Comparison of ENCODE assay signal across 15 cellular contexts in the genomic region with DNA sequence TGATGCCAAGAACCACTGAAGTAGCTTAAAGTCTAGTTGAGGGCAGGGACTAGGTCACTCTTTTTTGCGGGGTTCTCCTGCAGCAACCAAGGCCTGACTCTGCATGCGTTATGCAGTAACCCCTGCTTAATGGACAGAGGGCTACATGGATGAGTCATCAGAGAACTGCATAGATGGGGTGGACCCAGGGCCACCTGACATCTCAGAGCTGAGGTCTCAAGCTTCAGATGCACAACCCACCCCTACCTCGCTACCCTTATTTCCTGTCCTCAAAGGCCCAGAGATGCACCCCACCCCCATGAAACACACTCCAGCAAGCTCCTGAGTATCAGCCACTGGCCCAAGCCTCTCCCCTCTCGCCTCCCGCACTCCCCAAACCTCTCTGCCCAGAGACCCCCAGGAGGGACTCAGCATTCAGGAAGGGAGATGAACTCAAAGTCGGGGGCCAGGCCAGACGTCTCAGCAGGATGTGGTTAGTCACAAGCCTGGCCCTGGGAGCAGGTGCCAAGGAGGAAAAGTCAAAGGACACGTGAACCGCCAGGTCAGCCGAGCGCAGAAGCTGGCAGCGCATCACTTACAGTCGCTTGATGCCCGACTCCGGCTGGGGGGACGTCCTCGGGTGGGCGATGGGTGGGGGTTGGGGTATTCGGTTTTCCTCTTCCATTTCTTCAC. TPM values are rescaled to one million over a fixed set of nuclear protein-coding genes. Genes with fewer than 3 reads are reported as not detected.
A peak's percentile ranks its signal among the peaks of the same experiment; 100 is the strongest.
DNase-seq lines count a peak whose midpoint lies in the region; ATAC-seq, FAIRE-seq and TF ChIP-seq lines count a peak whose summit lies in the region.
"Had no signal": no experiment of that assay in that cellular context is flagged by ENCODE, and none has a peak within 500 bp of the region (broad histone marks: within the 10 kb centered on the region; RNA-seq: fewer than 3 reads in every experiment).

No MANE protein-coding gene starts in this region.

- intact Hi-C loops in right cardiac atrium (cut with DNase I) (no loop called here), Right ventricle myocardium inferior (cut with DNase I) (no loop called here), endothelial cell of umbilical vein (cut with micrococcal nuclease) (no loop called here), tibial artery (cut with DNase I; ENCODE audit: low total_unique reads) (loop anchor here (10.0 kb wide), 1 partner anchor 119 kb away; a partner anchor contains a TSS)

- H3K4me3 ChIP-seq in right cardiac atrium (ENCODE audit: low read length) (no peak overlapping the region), endothelial cell of umbilical vein (replicated peaks in 1 of 3; ENCODE audit: insufficient read depth in 1 of 3, low read depth in 1 of 3, low read length in 3 of 3) (no peak overlapping the region), tibial artery (no peak overlapping the region)
- H3K4me3 ChIP-seq: pancreas had no signal

- no peak for TF ChIP-seq POLR2A in endothelial cell of umbilical vein (IDR thresholded peaks at IDR 0.05; ENCODE audit: low read depth, low read length)

- ATAC-seq in right cardiac atrium (no peak), Right ventricle myocardium inferior (no peak), T-helper 17 cell (peak; percentile 20), GM19023 (IDR thresholded peaks at IDR 0.05; ENCODE audit: unreplicated experiment) (no peak)
- ATAC-seq: pancreas had no signal

- POLR2A ChIA-PET in endothelial cell of umbilical vein (lab: Charles Lee): interaction anchor here (0.6 kb wide), 1 partner anchor 198 kb away, joined by 3 read pairs; no protein-coding TSS in a partner anchor

- FAIRE-seq in endothelial cell of umbilical vein (lab: Jason Lieb, UNC): peak; percentile 44
- FAIRE-seq: keratinocyte, pancreas had no signal

- WGBS in right cardiac atrium: 77% methylated on average over 19 of the region's 19 CpGs

- dilution Hi-C loops in endothelial cell of umbilical vein (cut with MboI; ENCODE audit: extremely low pct_ligation_motif_present, low sequenced_read_pairs): no loop called here

- no peaks in the 10 kb centered on the region for H3K9me3 ChIP-seq in right cardiac atrium (ENCODE audit: control insufficient read depth, low read length)
- H3K9me3 ChIP-seq in T-helper 17 cell (ENCODE audit: control insufficient read depth, low read length, poor library complexity, severe bottlenecking): no peaks in the 10 kb centered on the region
- H3K9me3 ChIP-seq in endothelial cell of umbilical vein (replicated peaks; ENCODE audit: control insufficient read depth, insufficient read depth, low read length): no peaks in the 10 kb centered on the region
- no peaks in the 10 kb centered on the region for H3K9me3 ChIP-seq in tibial artery
- H3K9me3 ChIP-seq: pancreas had no signal

- no peak overlapping the region for H3K9ac ChIP-seq in endothelial cell of umbilical vein (replicated peaks; ENCODE audit: extremely low read depth, insufficient read depth, low read length)

- H3K79me2 ChIP-seq in endothelial cell of umbilical vein (ENCODE audit: control insufficient read depth, insufficient read depth, low read length): no peaks in the 10 kb centered on the region

- no peak overlapping the region for H3K4me2 ChIP-seq in endothelial cell of umbilical vein (ENCODE audit: insufficient read depth, low read length)

- no peak overlapping the region for H3K4me3 Mint-ChIP-seq in T-helper 17 cell

- H3K4me1 ChIP-seq in right cardiac atrium (ENCODE audit: control insufficient read depth, insufficient read depth, low read length): peaks cover 1% of the 10 kb centered on the region
- peaks cover 18% of the 10 kb centered on the region for H3K4me1 ChIP-seq in endothelial cell of umbilical vein (ENCODE audit: control insufficient read depth, extremely low read depth, insufficient read depth, low read length)
- H3K4me1 ChIP-seq in tibial artery: peaks cover 0 to 53% (median 24%) of the 10 kb centered on the region in 4 donors
- H3K4me1 ChIP-seq: pancreas had no signal

- H3K36me3 ChIP-seq in endothelial cell of umbilical vein (ENCODE audit: control insufficient read depth in 2 of 2, extremely low read depth in 1 of 2, insufficient read depth in 2 of 2, low read length in 2 of 2) (peaks cover 0 to 4% of the 10 kb centered on the region in 2 experiments), tibial artery (peaks cover 0 to 36% (median 22%) of the 10 kb centered on the region in 3 donors)
- H3K36me3 ChIP-seq: pancreas, WERI-Rb-1 had no signal

- peak overlapping the region; percentile 19 for H3K27ac ChIP-seq in right cardiac atrium (ENCODE audit: low read length)
- H3K27ac ChIP-seq in endothelial cell of umbilical vein (ENCODE audit: insufficient read depth, low read depth, low read length): no peak overlapping the region
- peak overlapping the region; percentile 50 to 92 for H3K27ac ChIP-seq in tibial artery
- H3K27ac ChIP-seq: pancreas, WERI-Rb-1 had no signal

- no peaks in the 10 kb centered on the region for H4K20me1 ChIP-seq in endothelial cell of umbilical vein (replicated peaks; ENCODE audit: control insufficient read depth, extremely low read depth, insufficient read depth, low read length)

- no peak for DNase-seq in right cardiac atrium
- DNase-seq in Right ventricle myocardium inferior (ENCODE audit: missing footprints): no peak
- DNase-seq in T-helper 17 cell: no peak
- no peak for DNase-seq in endothelial cell of umbilical vein (ENCODE audit: low read depth, low spot score)
- DNase-seq in tibial artery: no peak
- DNase-seq in NCI-H526 treated with DMSO at 0.1 percent for 48 hours (lab: John Stamatoyannopoulos, UW): no peak
- DNase-seq in amygdala (lab: John Stamatoyannopoulos, UW): no peak
- DNase-seq: AML-193, DMS79, midbrain, trophoblast cell, WERI-Rb-1 had no signal

- H3K9me1 ChIP-seq in endothelial cell of umbilical vein (replicated peaks; ENCODE audit: control insufficient read depth, extremely low read depth, insufficient read depth, low read length): no peaks in the 10 kb centered on the region

- H3K27ac Mint-ChIP-seq in T-helper 17 cell: peak overlapping the region; percentile 37

- H3K36me3 Mint-ChIP-seq in T-helper 17 cell (ENCODE audit: low read depth): no peaks in the 10 kb centered on the region

- BruUV-seq in endothelial cell of umbilical vein (replicated peaks; lab: Mats Ljungman, UMichigan): no TSS peak

- no peaks in the 10 kb centered on the region for H3K27me3 Mint-ChIP-seq in T-helper 17 cell

- no peak overlapping the region for H2AFZ ChIP-seq in endothelial cell of umbilical vein (ENCODE audit: low read depth, low read length)

- H3K27me3 ChIP-seq in right cardiac atrium (ENCODE audit: control insufficient read depth, insufficient read depth): no peaks in the 10 kb centered on the region
- no peaks in the 10 kb centered on the region for H3K27me3 ChIP-seq in endothelial cell of umbilical vein (ENCODE audit: control insufficient read depth in 2 of 2, insufficient read depth in 2 of 2, low read length in 2 of 2)
- H3K27me3 ChIP-seq in tibial artery: no peaks in the 10 kb centered on the region
- H3K27me3 ChIP-seq: pancreas had no signal

- CTCF ChIA-PET in endothelial cell of umbilical vein (lab: Charles Lee): interaction anchor here (1.2 kb wide), 1 partner anchor 98 kb away, joined by 4 read pairs; no protein-coding TSS in a partner anchor

- TF ChIP-seq CTCF in endothelial cell of umbilical vein (IDR thresholded peaks at IDR 0.05; ENCODE audit: extremely low read depth in 1 of 2, insufficient read depth in 1 of 2, low read depth in 1 of 2, low read length in 2 of 2) (no peak), tibial artery (IDR thresholded peaks at IDR 0.05) (no peak)

- H3K4me1 Mint-ChIP-seq in T-helper 17 cell: peaks cover 17% of the 10 kb centered on the region

TF ChIP-seq in endothelial cell of umbilical vein, 7 proteins besides CTCF, POLR2A, EP300 and RAD21 (continues in another document):
- no peak for TF ChIP-seq GATA2 (IDR thresholded peaks at IDR 0.05; ENCODE audit: insufficient read depth, insufficient read length, low read depth, low read length)

RNA-seq across cellular contexts. Expression of a gene that starts 25.8 kb away (rescaled TPM):
- total RNA-seq in right cardiac atrium (10 to 100 TPM; 19.2 to 26.6 (median 26.1) TPM), Right ventricle myocardium inferior (23.0 TPM), T-helper 17 cell (10 to 100 TPM; 31.3 to 36.5 TPM), endothelial cell of umbilical vein (27.9 and 30.6 TPM in 2 replicates)
- polyA plus RNA-seq in right cardiac atrium (48.1 TPM), endothelial cell of umbilical vein (14.6 and 15.9 TPM in 2 replicates)
- 20.6 and 23.2 TPM in 2 replicates for polyA plus RNA-seq in endothelial cell of umbilical vein (2011; cell fraction: cytosol; rRNA removed)
- 28.1 and 34.6 TPM in 2 replicates for polyA plus RNA-seq in endothelial cell of umbilical vein (2011; cell fraction: nucleus; rRNA removed)
- 25.1 and 25.7 TPM in 2 replicates for polyA plus RNA-seq in endothelial cell of umbilical vein (2012)
- 13.3 and 16.2 TPM in 2 replicates for polyA minus RNA-seq in endothelial cell of umbilical vein
- 5.9 TPM for polyA minus RNA-seq in endothelial cell of umbilical vein (2011; cell fraction: cytosol; rRNA and poly(A)+ RNA removed)
- polyA minus RNA-seq in endothelial cell of umbilical vein (2011; cell fraction: nucleus; rRNA and poly(A)+ RNA removed): 24.5 and 35.8 TPM in 2 replicates

RNA-seq across cellular contexts. Expression of a gene that starts 47.3 kb away (rescaled TPM):
- total RNA-seq in right cardiac atrium (1 to 10 TPM; 3.4 to 4.0 (median 3.8) TPM), Right ventricle myocardium inferior (2.0 TPM), T-helper 17 cell (10 to 100 TPM in 1 of 2 donors, 1 to 10 TPM in 1; 9.6 to 11.8 TPM), endothelial cell of umbilical vein (4.6 and 7.2 TPM in 2 replicates)
- polyA plus RNA-seq in right cardiac atrium (4.3 TPM), endothelial cell of umbilical vein (3.0 and 3.3 TPM in 2 replicates)
- polyA plus RNA-seq in endothelial cell of umbilical vein (2011; cell fraction: cytosol; rRNA removed): 4.7 and 5.1 TPM in 2 replicates
- 2.3 and 2.6 TPM in 2 replicates for polyA plus RNA-seq in endothelial cell of umbilical vein (2011; cell fraction: nucleus; rRNA removed)
- polyA plus RNA-seq in endothelial cell of umbilical vein (2012): 5.0 and 5.1 TPM in 2 replicates
- polyA minus RNA-seq in endothelial cell of umbilical vein: 1.8 and 2.3 TPM in 2 replicates
- polyA minus RNA-seq in endothelial cell of umbilical vein (2011; cell fraction: cytosol; rRNA and poly(A)+ RNA removed): 1.4 TPM
- polyA minus RNA-seq in endothelial cell of umbilical vein (2011; cell fraction: nucleus; rRNA and poly(A)+ RNA removed): 1.2 and 1.6 TPM in 2 replicates

RNA-seq across cellular contexts. Expression of a gene that starts 49.8 kb away (rescaled TPM):
- 100 to 1,000 TPM; 118 to 146 (median 133) TPM for total RNA-seq in right cardiac atrium
- 127 TPM for polyA plus RNA-seq in right cardiac atrium
- total RNA-seq in Right ventricle myocardium inferior: 94.3 TPM
- total RNA-seq in T-helper 17 cell: 1 to 10 TPM; 3.4 TPM
- total RNA-seq in endothelial cell of umbilical vein: 29.7 and 30.4 TPM in 2 replicates
- polyA plus RNA-seq in endothelial cell of umbilical vein: 34.3 and 38.4 TPM in 2 replicates
- 27.2 and 31.6 TPM in 2 replicates for polyA plus RNA-seq in endothelial cell of umbilical vein (2011; cell fraction: cytosol; rRNA removed)
- 42.9 and 57.0 TPM in 2 replicates for polyA plus RNA-seq in endothelial cell of umbilical vein (2011; cell fraction: nucleus; rRNA removed)
- polyA plus RNA-seq in endothelial cell of umbilical vein (2012): 24.4 and 37.5 TPM in 2 replicates
- polyA minus RNA-seq in endothelial cell of umbilical vein: 24.9 and 30.1 TPM in 2 replicates
- polyA minus RNA-seq in endothelial cell of umbilical vein (2011; cell fraction: cytosol; rRNA and poly(A)+ RNA removed): 4.9 TPM
- polyA minus RNA-seq in endothelial cell of umbilical vein (2011; cell fraction: nucleus; rRNA and poly(A)+ RNA removed): 16.3 and 24.8 TPM in 2 replicates
